In genomic region chr9:11319477-11320060, GRCh38 we compare ENCODE assay signal across 8 cellular contexts.
DNase-seq lines count a peak whose midpoint lies in the region; ATAC-seq and TF ChIP-seq lines count a peak whose summit lies in the region.

No MANE protein-coding gene starts in this region.

- no peaks in the 10 kb centered on the region for H4K20me1 ChIP-seq in DND-41 (ENCODE audit: insufficient read depth, low read length)
- no peaks in the 10 kb centered on the region for H4K20me1 ChIP-seq in KMS-11 (ENCODE audit: insufficient read depth)

- H3K79me2 ChIP-seq in DND-41 (ENCODE audit: insufficient read depth, low read length) (no peaks in the 10 kb centered on the region), KMS-11 (ENCODE audit: insufficient read depth, low read depth) (no peaks in the 10 kb centered on the region)

- DNase-seq in DND-41 (no peak), left lobe of liver (ENCODE audit: low spot score) (no peak), foreskin fibroblast (no peak), EL (no peak), middle frontal gyrus (ENCODE audit: extremely low spot score, low spot score) (no peak)

- H3K36me3 ChIP-seq in DND-41 (ENCODE audit: insufficient read depth, low read length): no peaks in the 10 kb centered on the region
- no peaks in the 10 kb centered on the region for H3K36me3 ChIP-seq in KMS-11 (ENCODE audit: insufficient read depth)

- H3K4me1 ChIP-seq in DND-41 (ENCODE audit: insufficient read depth, low read length): no peaks in the 10 kb centered on the region
- H3K4me1 ChIP-seq in KMS-11 (ENCODE audit: low read depth, poor library complexity, severe bottlenecking): no peaks in the 10 kb centered on the region

- no peak overlapping the region for H3K4me2 ChIP-seq in DND-41 (ENCODE audit: insufficient read depth, low read length)
- H3K4me2 ChIP-seq in KMS-11: no peak overlapping the region

- H3K27ac ChIP-seq in DND-41 (ENCODE audit: low read length): no peak overlapping the region
- no peak overlapping the region for H3K27ac ChIP-seq in KMS-11

- no peaks in the 10 kb centered on the region for H3K9me3 ChIP-seq in DND-41 (ENCODE audit: insufficient read depth, low read length, severe bottlenecking)

- no peak overlapping the region for H3K9ac ChIP-seq in DND-41 (ENCODE audit: low read depth, low read length)
- H3K9ac ChIP-seq in KMS-11: no peak overlapping the region

- TF ChIP-seq CTCF in DND-41 (IDR thresholded peaks at IDR 0.05; ENCODE audit: borderline replicate concordance, extremely low read depth, low read length, poor library complexity, severe bottlenecking) (peak; percentile 53), KMS-11 (conservative IDR thresholded peaks at IDR 0.05; ENCODE audit: low read depth, low read length) (peak; percentile 55), foreskin fibroblast (IDR thresholded peaks at IDR 0.05; ENCODE audit: low read depth, low read length) (no peak)

- H3K4me3 ChIP-seq in DND-41 (ENCODE audit: low read depth in 1 of 2, low read length in 2 of 2) (no peak overlapping the region), KMS-11 (IDR thresholded peaks at IDR 0.05; ENCODE audit: insufficient read depth, low read depth, low read length) (no peak overlapping the region), foreskin fibroblast (ENCODE audit: low read depth in 1 of 2, low read length in 2 of 2) (no peak overlapping the region)

- no peak overlapping the region for H2AFZ ChIP-seq in DND-41 (ENCODE audit: low read depth, low read length)
- H2AFZ ChIP-seq in KMS-11 (ENCODE audit: low read depth): no peak overlapping the region

- ATAC-seq in DND-41 (ENCODE audit: insufficient read depth, low read depth) (no peak), SK-N-SH treated with all-trans-retinoic acid at 6 μM for 48 hours (peak; percentile 66; the same call in 2 of the 3 replicates), left lobe of liver (peak; percentile 58), HG02571 (IDR thresholded peaks at IDR 0.05; ENCODE audit: unreplicated experiment) (no peak)

- no peaks in the 10 kb centered on the region for H3K27me3 ChIP-seq in DND-41 (ENCODE audit: insufficient read depth, low read length, poor library complexity)
- H3K27me3 ChIP-seq in KMS-11 (ENCODE audit: insufficient read depth, low read depth): no peaks in the 10 kb centered on the region

TF ChIP-seq in SK-N-SH treated with all-trans-retinoic acid at 6 μM for 48 hours, 23 proteins besides CTCF, POLR2A, EP300 and RAD21:
- TF ChIP-seq ARNTL (CRISPR knock-in tag; IDR thresholded peaks at IDR 0.05; ENCODE audit: borderline replicate concordance, low read depth) (no peak), ZNF70 (CRISPR knock-in tag; IDR thresholded peaks at IDR 0.05) (no peak), OSR1 (CRISPR knock-in tag; IDR thresholded peaks at IDR 0.05) (no peak), BACH2 (CRISPR knock-in tag; IDR thresholded peaks at IDR 0.05; ENCODE audit: borderline replicate concordance) (no peak), CSDC2 (CRISPR knock-in tag; IDR thresholded peaks at IDR 0.05) (no peak), ISL1 (CRISPR knock-in tag; IDR thresholded peaks at IDR 0.05) (no peak), CREB5 (CRISPR knock-in tag; IDR thresholded peaks at IDR 0.05; ENCODE audit: low read depth) (no peak), ZC3H10 (CRISPR knock-in tag; IDR thresholded peaks at IDR 0.05) (no peak), ZNF8 (CRISPR knock-in tag; IDR thresholded peaks at IDR 0.05) (no peak), SNAI2 (CRISPR knock-in tag; IDR thresholded peaks at IDR 0.05) (no peak)

Comparison
In these comparisons a context has a peak if more than half of its experiments do, and no peak if none do; other contexts are left out.
1. ATAC-seq: peak in SK-N-SH treated with all-trans-retinoic acid at 6 μM for 48 hours (single experiment) and left lobe of liver (single experiment); none in DND-41 (single experiment) and HG02571 (single experiment).